ENCODE assay signal across 9 cellular contexts in genomic region chr1:109983380-109984189, GRCh38. TPM values are rescaled to one million over a fixed set of nuclear protein-coding genes. Genes with fewer than 3 reads are reported as not detected.
A peak's percentile ranks its signal among the peaks of the same experiment; 100 is the strongest.
DNase-seq lines count a peak whose midpoint lies in the region; ATAC-seq and TF ChIP-seq lines count a peak whose summit lies in the region.
"Had no signal": no experiment of that assay in that cellular context is flagged by ENCODE, and none has a peak within 500 bp of the region (broad histone marks: within the 10 kb centered on the region; RNA-seq: fewer than 3 reads in every experiment).

No MANE protein-coding gene starts in this region.

- H3K27me3 ChIP-seq in BLaER1, result no peaks in the 10 kb centered on the region
- H3K27me3 ChIP-seq in OCI-LY3 (ENCODE audit: low read depth, low read length), result peaks cover 6% of the 10 kb centered on the region; the same call in 1 of the 2 replicates
- H3K27me3 ChIP-seq in fibroblast of lung (ENCODE audit: control insufficient read depth, insufficient read depth, low read length), result no peaks in the 10 kb centered on the region
- H3K27me3 ChIP-seq in neuronal stem cell (ENCODE audit: control insufficient read depth in 3 of 3, insufficient read depth in 3 of 3, low read depth in 1 of 3, low read length in 3 of 3), result peaks cover 0 to 3% (median 0%) of the 10 kb centered on the region in 3 experiments

- no peak overlapping the region for H4K8ac ChIP-seq in neuronal stem cell (ENCODE audit: low read depth, low read length)

- peak overlapping the region; percentile 63 for H3K9ac ChIP-seq in BLaER1
- H3K9ac ChIP-seq in OCI-LY3 (ENCODE audit: low read length), result peak overlapping the region; percentile 51; the same call in 1 of the 2 replicates
- no peak overlapping the region for H3K9ac ChIP-seq in fibroblast of lung (ENCODE audit: insufficient read depth, low read length)
- no peak overlapping the region for H3K9ac ChIP-seq in neuronal stem cell (ENCODE audit: low read depth, low read length, poor library complexity)

- H2AFZ ChIP-seq in OCI-LY3 (ENCODE audit: low read depth, low read length) (peak overlapping the region; percentile 96), fibroblast of lung (ENCODE audit: low read length) (peak overlapping the region; percentile 71), neuronal stem cell (ENCODE audit: low read length) (peak overlapping the region; percentile 90)

- no peak overlapping the region for H2AK5ac ChIP-seq in neuronal stem cell (ENCODE audit: low read depth, low read length)

- H3K79me2 ChIP-seq in OCI-LY3 (ENCODE audit: low read length) (peaks cover 31% of the 10 kb centered on the region), fibroblast of lung (ENCODE audit: control insufficient read depth, insufficient read depth, low read length) (peaks cover 33% of the 10 kb centered on the region)

- H4K20me1 ChIP-seq in BLaER1 (peaks cover 36% of the 10 kb centered on the region), OCI-LY3 (ENCODE audit: insufficient read depth, low read length) (peaks cover 17% of the 10 kb centered on the region), fibroblast of lung (ENCODE audit: control insufficient read depth, extremely low read depth, insufficient read depth, low read length) (no peaks in the 10 kb centered on the region)

- no peak overlapping the region for H2BK12ac ChIP-seq in neuronal stem cell (ENCODE audit: low read length)

- no peaks in the 10 kb centered on the region for H3K27me3 Mint-ChIP-seq in activated T-cell treated with anti-CD3 and anti-CD28 coated beads, Interleukin-2, amount 50 U/mL, for 72 hours (ENCODE audit: low read depth)

- H3K4me3 ChIP-seq in BLaER1, result peak overlapping the region; percentile 96; the same call in 1 of the 2 replicates
- H3K4me3 ChIP-seq in OCI-LY3 (ENCODE audit: low read length), result peak overlapping the region; percentile 71
- no peak overlapping the region for H3K4me3 ChIP-seq in fibroblast of lung (replicated peaks in 1 of 4; ENCODE audit: control extremely low read depth in 1 of 4, insufficient read depth in 1 of 4, low read depth in 3 of 4, low read length in 4 of 4)
- peak overlapping the region in 1 of 2 donors; percentile 74 for H3K4me3 ChIP-seq in neuronal stem cell (ENCODE audit: low read length in 2 of 2)

- no peak for TF ChIP-seq CTCF in OCI-LY3 (IDR thresholded peaks at IDR 0.05; ENCODE audit: low read depth, low read length)
- TF ChIP-seq CTCF in fibroblast of lung (conservative IDR thresholded peaks at IDR 0.05 in 1 of 2, IDR thresholded peaks at IDR 0.05 in 1 of 2; ENCODE audit: low read depth in 1 of 2, low read length in 2 of 2), result no peak

- H3K36me3 ChIP-seq in BLaER1, result peaks cover 8% of the 10 kb centered on the region
- no peaks in the 10 kb centered on the region for H3K36me3 ChIP-seq in OCI-LY3 (replicated peaks; ENCODE audit: low read depth, low read length)
- H3K36me3 ChIP-seq in fibroblast of lung (ENCODE audit: control insufficient read depth, insufficient read depth, low read length), result no peaks in the 10 kb centered on the region
- peaks cover 2 to 23% of the 10 kb centered on the region in 2 donors for H3K36me3 ChIP-seq in neuronal stem cell (replicated peaks in 1 of 2; ENCODE audit: control insufficient read depth in 2 of 2, insufficient read depth in 2 of 2, low read length in 2 of 2)

- H3K79me1 ChIP-seq in neuronal stem cell (ENCODE audit: low read depth, low read length), result peaks cover 5% of the 10 kb centered on the region

- H4K91ac ChIP-seq in neuronal stem cell (ENCODE audit: low read depth, low read length, poor library complexity), result no peak overlapping the region

- H3K4me3 Mint-ChIP-seq in activated T-cell treated with anti-CD3 and anti-CD28 coated beads, Interleukin-2, amount 50 U/mL, for 72 hours, result peak overlapping the region in 1 of 2 donors; percentile 17

- H2BK120ac ChIP-seq in neuronal stem cell (ENCODE audit: low read depth, low read length), result no peak overlapping the region

- no peaks in the 10 kb centered on the region for H3K9me3 Mint-ChIP-seq in activated T-cell treated with anti-CD3 and anti-CD28 coated beads, Interleukin-2, amount 50 U/mL, for 72 hours
- H3K9me3 Mint-ChIP-seq: effector memory CD8-positive, alpha-beta T cell had no signal

- H3K4me1 Mint-ChIP-seq in activated T-cell treated with anti-CD3 and anti-CD28 coated beads, Interleukin-2, amount 50 U/mL, for 72 hours (ENCODE audit: low read depth), result peaks cover 34% of the 10 kb centered on the region

- peak in 1 of 2 donors; percentile 47 for DNase-seq in fibroblast of lung (ENCODE audit: low read depth in 2 of 2)
- no peak for DNase-seq in neuronal stem cell (ENCODE audit: low spot score)
- DNase-seq in NCI-H526 treated with DMSO at 0.1 percent for 48 hours (lab: John Stamatoyannopoulos, UW), result no peak
- DNase-seq in T-helper 9 cell, result no peak
- no peak for DNase-seq in activated T-cell treated with anti-CD3 and anti-CD28 coated beads, Interleukin-2, amount 50 U/mL, for 72 hours

- H2BK15ac ChIP-seq in neuronal stem cell (ENCODE audit: low read length), result peak overlapping the region; percentile 8

- no peak overlapping the region for H2BK5ac ChIP-seq in neuronal stem cell (ENCODE audit: low read length)

- H3K9me3 ChIP-seq in BLaER1, result 0 out of 2 replicates have a peak, but pooled peaks cover 3% of the 10 kb centered on the region
- no peaks in the 10 kb centered on the region for H3K9me3 ChIP-seq in OCI-LY3 (ENCODE audit: insufficient read depth, low read length)
- no peaks in the 10 kb centered on the region for H3K9me3 ChIP-seq in fibroblast of lung (ENCODE audit: control insufficient read depth, insufficient read depth, low read depth, low read length)
- H3K9me3 ChIP-seq in neuronal stem cell (replicated peaks in 1 of 2; ENCODE audit: control insufficient read depth in 2 of 2, insufficient read depth in 1 of 2, low read depth in 1 of 2, low read length in 2 of 2), result peaks cover 0 to 10% of the 10 kb centered on the region in 2 donors

- ATAC-seq in HG03039 (IDR thresholded peaks at IDR 0.05; ENCODE audit: unreplicated experiment), result no peak
- no peak for ATAC-seq in activated T-cell treated with anti-CD3 and anti-CD28 coated beads, Interleukin-2, amount 50 U/mL, for 72 hours (replicated peaks in 1 of 2)

- no peak overlapping the region for H3K23ac ChIP-seq in neuronal stem cell (ENCODE audit: low read depth, low read length, poor library complexity)

- H3K27ac ChIP-seq in BLaER1 (peak overlapping the region; percentile 70), OCI-LY3 (ENCODE audit: low read length) (no peak overlapping the region), fibroblast of lung (ENCODE audit: insufficient read depth, low read length) (peak overlapping the region; percentile 97), neuronal stem cell (replicated peaks; ENCODE audit: low read length) (no peak overlapping the region)

- no CpG with 5 or more reads among the region's 5 CpGs for WGBS in neuronal stem cell (ENCODE audit: extremely low coverage in 2 of 2, insufficient read length in 2 of 2, insufficient replicate concordance in 1 of 2), 2 donors

- no peak overlapping the region for H3K14ac ChIP-seq in neuronal stem cell (ENCODE audit: low read length)

- no peak overlapping the region for H3K4ac ChIP-seq in neuronal stem cell (ENCODE audit: low read length)

- peaks cover 2 to 5% of the 10 kb centered on the region in 2 donors for H3K36me3 Mint-ChIP-seq in activated T-cell treated with anti-CD3 and anti-CD28 coated beads, Interleukin-2, amount 50 U/mL, for 72 hours (ENCODE audit: insufficient read depth in 2 of 2)

- H3K4me2 ChIP-seq in BLaER1 (peak overlapping the region; percentile 76), OCI-LY3 (ENCODE audit: low read length) (peak overlapping the region; percentile 84), fibroblast of lung (ENCODE audit: extremely low read depth, insufficient read depth, low read length) (no peak overlapping the region), neuronal stem cell (ENCODE audit: insufficient read depth, low read length, poor library complexity, severe bottlenecking) (no peak overlapping the region)

- no peak overlapping the region for H3K27ac Mint-ChIP-seq in activated T-cell treated with anti-CD3 and anti-CD28 coated beads, Interleukin-2, amount 50 U/mL, for 72 hours

- peak overlapping the region; percentile 79 for H3K18ac ChIP-seq in neuronal stem cell (ENCODE audit: low read length)

- H3K4me1 ChIP-seq in BLaER1 (peaks cover 42% of the 10 kb centered on the region), OCI-LY3 (ENCODE audit: low read length) (peaks cover 18% of the 10 kb centered on the region), fibroblast of lung (ENCODE audit: control insufficient read depth, extremely low read depth, insufficient read depth, low read length) (peaks cover 20% of the 10 kb centered on the region), neuronal stem cell (ENCODE audit: control insufficient read depth in 2 of 2, insufficient read depth in 1 of 2, low read depth in 1 of 2, low read length in 2 of 2) (peaks cover 11 to 13% of the 10 kb centered on the region in 2 donors)

RNA-seq across cellular contexts. Expression of gene AHCYL1, which starts 1.0 kb away (rescaled TPM):
- 60.1 and 70.5 TPM in 2 replicates for total RNA-seq in fibroblast of lung
- 73.4 and 83.3 TPM in 2 replicates for polyA plus RNA-seq in fibroblast of lung
- polyA plus RNA-seq in fibroblast of lung (2012), result 59.5 and 77.1 TPM in 2 replicates
- 116 and 133 TPM in 2 replicates for polyA minus RNA-seq in fibroblast of lung (ENCODE audit: low replicate concordance)
- 93.0 TPM for polyA plus RNA-seq in neuronal stem cell (2013, experiment 1 of 2)
- polyA plus RNA-seq in neuronal stem cell (2013, experiment 2 of 2), result 96.3 TPM
- total RNA-seq in activated T-cell treated with anti-CD3 and anti-CD28 coated beads, Interleukin-2, amount 50 U/mL, for 72 hours, result 100 to 1,000 TPM in 1 of 2 donors, 10 to 100 TPM in 1; 87.0 to 101 TPM

RNA-seq across cellular contexts. Expression of gene STRIP1, which starts 50.8 kb away (rescaled TPM):
- 41.9 and 43.8 TPM in 2 replicates for total RNA-seq in fibroblast of lung
- 17.2 and 27.0 TPM in 2 replicates for polyA plus RNA-seq in fibroblast of lung
- polyA plus RNA-seq in fibroblast of lung (2012), result 12.2 and 18.5 TPM in 2 replicates
- 24.0 and 28.1 TPM in 2 replicates for polyA minus RNA-seq in fibroblast of lung (ENCODE audit: low replicate concordance)
- 30.2 TPM for polyA plus RNA-seq in neuronal stem cell (2013, experiment 1 of 2)
- polyA plus RNA-seq in neuronal stem cell (2013, experiment 2 of 2), result 29.8 TPM
- total RNA-seq in activated T-cell treated with anti-CD3 and anti-CD28 coated beads, Interleukin-2, amount 50 U/mL, for 72 hours, result 10 to 100 TPM; 35.8 to 41.0 TPM

Comparison
In these comparisons a context has a peak if more than half of its experiments do, and no peak if none do; other contexts are left out.
1. H3K27ac ChIP-seq: peak in BLaER1 (single experiment) and fibroblast of lung (single experiment); none in OCI-LY3 (single experiment) and neuronal stem cell (single experiment).
2. H3K4me2 ChIP-seq: peak in BLaER1 (single experiment) and OCI-LY3 (single experiment); none in fibroblast of lung (single experiment) and neuronal stem cell (single experiment).
3. H3K4me3 ChIP-seq: peak in BLaER1 (single experiment) and OCI-LY3 (single experiment); none in fibroblast of lung (0 of 4).
4. H3K9ac ChIP-seq: peak in BLaER1 (single experiment) and OCI-LY3 (single experiment); none in fibroblast of lung (single experiment) and neuronal stem cell (single experiment).
5. Peak in every context shown above with its lines, with median percentiles within 50 percentile points of each other: H2AFZ ChIP-seq.